Comparison of ENCODE assay signal across 8 cellular contexts in the genomic region with DNA sequence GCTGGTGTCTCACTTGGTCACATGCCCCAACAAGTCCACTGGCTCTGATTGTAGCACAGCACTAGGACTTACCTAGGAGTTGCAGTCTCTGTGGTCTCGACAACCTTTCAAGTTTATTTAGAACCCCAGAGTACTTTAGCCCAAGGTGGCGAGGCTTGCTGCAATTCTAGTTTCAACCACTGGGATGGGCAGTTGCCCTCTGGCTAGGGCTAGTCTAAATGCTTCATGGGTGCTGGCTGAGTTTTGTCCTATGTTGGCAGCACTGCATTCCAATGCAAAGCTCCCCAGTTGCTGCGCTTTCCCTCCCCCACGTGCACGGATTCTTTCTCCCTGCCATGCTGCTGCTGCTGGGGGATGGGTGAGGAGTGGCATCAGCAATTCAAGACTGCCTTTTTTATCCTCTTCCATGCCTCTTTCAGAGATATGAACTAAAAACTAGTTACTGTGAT.
A peak's percentile ranks its signal among the peaks of the same experiment; 100 is the strongest.
DNase-seq lines count a peak whose midpoint lies in the region; ATAC-seq and TF ChIP-seq lines count a peak whose summit lies in the region.

No MANE protein-coding gene starts in this region.

- H3K36me3 Mint-ChIP-seq in Calu3 (ENCODE audit: insufficient read depth, unreplicated experiment): peaks cover 31% of the 10 kb centered on the region
- peaks cover 2% of the 10 kb centered on the region for H3K36me3 Mint-ChIP-seq in activated naive CD8-positive, alpha-beta T cell treated with anti-CD3 and anti-CD28 coated beads, Interleukin-2, amount 50 U/mL, for 24 hours (ENCODE audit: low read depth)

- H3K9me3 Mint-ChIP-seq in Calu3 (ENCODE audit: low read depth, unreplicated experiment): no peaks in the 10 kb centered on the region
- no peaks in the 10 kb centered on the region for H3K9me3 Mint-ChIP-seq in activated naive CD8-positive, alpha-beta T cell treated with anti-CD3 and anti-CD28 coated beads, Interleukin-2, amount 50 U/mL, for 24 hours

- peaks cover 20% of the 10 kb centered on the region for H3K4me1 Mint-ChIP-seq in Calu3 (ENCODE audit: low read depth, unreplicated experiment)
- no peaks in the 10 kb centered on the region for H3K4me1 Mint-ChIP-seq in activated naive CD8-positive, alpha-beta T cell treated with anti-CD3 and anti-CD28 coated beads, Interleukin-2, amount 50 U/mL, for 24 hours

- no peaks in the 10 kb centered on the region for H3K27me3 Mint-ChIP-seq in Calu3 (ENCODE audit: unreplicated experiment)
- H3K27me3 Mint-ChIP-seq in activated naive CD8-positive, alpha-beta T cell treated with anti-CD3 and anti-CD28 coated beads, Interleukin-2, amount 50 U/mL, for 24 hours: no peaks in the 10 kb centered on the region

- DNase-seq in Calu3: peak; percentile 34
- peak; percentile 72 for DNase-seq in HS-27A (ENCODE audit: low read depth)
- peak; percentile 6 for DNase-seq in activated naive CD8-positive, alpha-beta T cell treated with anti-CD3 and anti-CD28 coated beads, Interleukin-2, amount 50 U/mL, for 24 hours
- no peak for DNase-seq in NCI-H2196 treated with DMSO at 0.1 percent for 48 hours (lab: John Stamatoyannopoulos, UW; ENCODE audit: unreplicated experiment)

- no peak overlapping the region for H3K4me3 ChIP-seq in liver (ENCODE audit: low read depth in 1 of 3, low read length in 3 of 3)

- no peaks in the 10 kb centered on the region for H3K27me3 ChIP-seq in liver (ENCODE audit: control insufficient read depth in 4 of 4, insufficient read depth in 4 of 4, low read length in 3 of 4)

- H3K27ac Mint-ChIP-seq in Calu3 (ENCODE audit: unreplicated experiment): no peak overlapping the region
- no peak overlapping the region for H3K27ac Mint-ChIP-seq in activated naive CD8-positive, alpha-beta T cell treated with anti-CD3 and anti-CD28 coated beads, Interleukin-2, amount 50 U/mL, for 24 hours

- peak; percentile 40 for ATAC-seq in activated naive CD8-positive, alpha-beta T cell treated with anti-CD3 and anti-CD28 coated beads, Interleukin-2, amount 50 U/mL, for 24 hours
- ATAC-seq in GM18868 (IDR thresholded peaks at IDR 0.05; ENCODE audit: unreplicated experiment): no peak
- ATAC-seq in GM18511 (IDR thresholded peaks at IDR 0.05; ENCODE audit: unreplicated experiment): no peak
- no peak for ATAC-seq in HG03469 (IDR thresholded peaks at IDR 0.05; ENCODE audit: unreplicated experiment)

- no peaks in the 10 kb centered on the region for H3K9me3 ChIP-seq in liver (ENCODE audit: control insufficient read depth in 4 of 4, low read length in 3 of 4)

- BruUV-seq in Calu3 (replicated peaks; lab: Mats Ljungman, UMichigan): no TSS peak

- TF ChIP-seq CTCF in Calu3 (IDR thresholded peaks at IDR 0.05; ENCODE audit: unreplicated experiment) (no peak), liver (IDR thresholded peaks at IDR 0.05; ENCODE audit: low read depth, low read length, missing input control) (peak; percentile 78)

- no peak overlapping the region for H3K4me3 Mint-ChIP-seq in Calu3 (ENCODE audit: low read depth, unreplicated experiment)
- no peak overlapping the region for H3K4me3 Mint-ChIP-seq in activated naive CD8-positive, alpha-beta T cell treated with anti-CD3 and anti-CD28 coated beads, Interleukin-2, amount 50 U/mL, for 24 hours

- CTCF ChIA-PET in Calu3 (lab: Charles Lee): no interaction called here

- peak; percentile 88 to 89 for TF ChIP-seq RAD21 in liver (IDR thresholded peaks at IDR 0.05)

- no peak overlapping the region for H3K9ac ChIP-seq in liver (ENCODE audit: low read depth in 1 of 2, low read length in 2 of 2)

- H3K4me1 ChIP-seq in liver (ENCODE audit: control insufficient read depth in 4 of 4, insufficient read depth in 4 of 4, low read length in 3 of 4): no peaks in the 10 kb centered on the region

- intact Hi-C loops in Calu3 (cut with micrococcal nuclease; ENCODE audit: unreplicated experiment): loop anchor here (5.0 kb wide), 2 partner anchors 52 to 242 kb away; no protein-coding TSS in a partner anchor

- no peak overlapping the region for H3K27ac ChIP-seq in liver (ENCODE audit: low read depth in 1 of 2, low read length in 2 of 2)

- peaks cover 0 to 2% (median under 1%) of the 10 kb centered on the region in 4 donors for H3K36me3 ChIP-seq in liver (ENCODE audit: control insufficient read depth in 4 of 4, insufficient read depth in 3 of 4, low read depth in 1 of 4, low read length in 3 of 4)

- 84% methylated on average over 5 of the region's 5 CpGs for WGBS in liver

TF ChIP-seq in liver, 16 proteins besides CTCF, POLR2A, EP300 and RAD21:
- TF ChIP-seq EGR1 (IDR thresholded peaks at IDR 0.05; ENCODE audit: low read depth in 2 of 2) (no peak), GABPA (IDR thresholded peaks at IDR 0.05 in 1 of 2, conservative IDR thresholded peaks at IDR 0.05 in 1 of 2) (no peak), REST (IDR thresholded peaks at IDR 0.05) (no peak), ZBTB33 (IDR thresholded peaks at IDR 0.05) (no peak), SP1 (IDR thresholded peaks at IDR 0.05) (no peak), TAF1 (conservative IDR thresholded peaks at IDR 0.05) (no peak), FOXA1 (IDR thresholded peaks at IDR 0.05) (no peak), NR2F2 (IDR thresholded peaks at IDR 0.05) (no peak), HNF4A (conservative IDR thresholded peaks at IDR 0.05) (no peak)
TF ChIP-seq in liver: peak in this region for 0.
